ENCODE assay signal across 18 cellular contexts in the genomic region with DNA sequence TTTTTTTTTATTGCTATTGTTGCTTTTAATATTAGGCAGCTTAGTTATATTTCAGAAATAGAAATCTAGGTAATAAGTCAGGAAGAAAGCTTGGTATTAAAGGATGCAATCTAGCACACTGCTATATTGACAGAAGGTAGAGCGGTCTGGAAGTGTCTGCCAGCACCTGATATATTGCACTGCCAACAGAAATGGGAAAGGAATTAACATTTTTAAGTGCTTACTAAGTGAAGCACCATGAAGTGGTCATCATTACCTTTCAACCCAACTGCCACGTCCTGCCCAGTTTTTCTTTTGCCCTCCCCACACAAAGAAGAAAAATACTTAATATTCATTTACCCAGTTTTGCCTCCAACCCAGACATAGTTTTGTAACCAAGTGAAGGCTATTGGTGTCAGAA.
DNase-seq lines count a peak whose midpoint lies in the region; ATAC-seq and TF ChIP-seq lines count a peak whose summit lies in the region.
"Had no signal": no experiment of that assay in that cellular context is flagged by ENCODE, and none has a peak within 500 bp of the region (broad histone marks: within the 10 kb centered on the region; RNA-seq: fewer than 3 reads in every experiment).

No MANE protein-coding gene starts in this region.

- TF ChIP-seq POLR2A in upper lobe of left lung (IDR thresholded peaks at IDR 0.05) = no peak

- H3K4me1 ChIP-seq in RWPE2 (ENCODE audit: insufficient read depth, poor library complexity, severe bottlenecking) (peaks cover 13% of the 10 kb centered on the region), left lung (no peaks in the 10 kb centered on the region), upper lobe of left lung (peaks cover 0 to 5% (median 1%) of the 10 kb centered on the region in 4 donors)
- H3K4me1 ChIP-seq: spleen had no signal

- DNase-seq in DMS79 (lab: John Stamatoyannopoulos, UW) (peak; percentile 1), DMS79 treated with DMSO at 0.1 percent for 48 hours (lab: John Stamatoyannopoulos, UW) (no peak), NCI-H1092 treated with DMSO at 0.1 percent for 48 hours (lab: John Stamatoyannopoulos, UW) (peak; percentile 59), RWPE2 (ENCODE audit: low spot score) (no peak), left lung (no peak), upper lobe of left lung (no peak)
- no peak for DNase-seq in stimulated activated CD4-positive, alpha-beta T cell treated with anti-CD3 and anti-CD28 coated beads, Interleukin-12 subunit alpha, Interleukin-12 subunit beta, amount 100 ng/mL, for 4 hours
- DNase-seq: activated CD4-positive, alpha-beta memory T cell treated with anti-CD3 and anti-CD28 coated beads for 36 hours; activated T-cell treated with anti-CD3 and anti-CD28 coated beads, Interleukin-2, amount 50 U/mL, for 24 hours; C1 segment of cervical spinal cord; NCI-H2171; nephron progenitor cell; SIG-M5; spleen; WERI-Rb-1 had no signal

- H3K9me3 ChIP-seq in RWPE2 (ENCODE audit: severe bottlenecking) (no peaks in the 10 kb centered on the region), left lung (no peaks in the 10 kb centered on the region), upper lobe of left lung (no peaks in the 10 kb centered on the region)
- H3K9me3 ChIP-seq: gastroesophageal sphincter, spleen had no signal

- ATAC-seq in RWPE2 (ENCODE audit: low read depth) (0 out of 3 replicates have a peak, but pooled peaks have one; percentile 28), left lung (peak; percentile 64), HG02571 (IDR thresholded peaks at IDR 0.05; ENCODE audit: unreplicated experiment) (no peak), upper lobe of left lung (ENCODE audit: low FRiP score in 2 of 2) (no peak)
- ATAC-seq: gastroesophageal sphincter had no signal

- TF ChIP-seq EP300 in upper lobe of left lung (IDR thresholded peaks at IDR 0.05) = no peak

- intact Hi-C loops in left lung (cut with DNase I) = no loop called here

- no peaks in the 10 kb centered on the region for H3K36me3 ChIP-seq in RWPE2 (ENCODE audit: low read depth)
- H3K36me3 ChIP-seq in left lung = no peaks in the 10 kb centered on the region
- no peaks in the 10 kb centered on the region for H3K36me3 ChIP-seq in upper lobe of left lung
- H3K36me3 ChIP-seq: gastroesophageal sphincter, spleen, WERI-Rb-1 had no signal

- H3K27me3 ChIP-seq in RWPE2 (ENCODE audit: insufficient read depth, poor library complexity, severe bottlenecking) (no peaks in the 10 kb centered on the region), left lung (no peaks in the 10 kb centered on the region), upper lobe of left lung (no peaks in the 10 kb centered on the region)
- H3K27me3 ChIP-seq: gastroesophageal sphincter, spleen had no signal

- WGBS in upper lobe of left lung, 2 donors = 62 to 86% methylated on average over 2 of the region's 2 CpGs

- TF ChIP-seq CTCF in RWPE2 (IDR thresholded peaks at IDR 0.05; ENCODE audit: poor library complexity, severe bottlenecking) (no peak), left lung (IDR thresholded peaks at IDR 0.05) (no peak), upper lobe of left lung (IDR thresholded peaks at IDR 0.05) (no peak)

- H3K27ac ChIP-seq in RWPE2 (ENCODE audit: poor library complexity, severe bottlenecking) (no peak overlapping the region), left lung (no peak overlapping the region), upper lobe of left lung (peak overlapping the region in 1 of 4 donors; percentile 7)
- H3K27ac ChIP-seq: 22Rv1, gastroesophageal sphincter, spleen, WERI-Rb-1 had no signal

- H3K4me3 ChIP-seq in RWPE2 (ENCODE audit: severe bottlenecking) = no peak overlapping the region
- H3K4me3 ChIP-seq in left lung = no peak overlapping the region
- H3K4me3 ChIP-seq in upper lobe of left lung = no peak overlapping the region
- H3K4me3 ChIP-seq: spleen had no signal

Comparison
In these comparisons a context has a peak if more than half of its experiments do, and no peak if none do; other contexts are left out.
1. DNase-seq: peak in DMS79 (single experiment) and NCI-H1092 treated with DMSO at 0.1 percent for 48 hours (single experiment); none in DMS79 treated with DMSO at 0.1 percent for 48 hours (single experiment), RWPE2 (single experiment), left lung (0 of 2), stimulated activated CD4-positive, alpha-beta T cell treated with anti-CD3 and anti-CD28 coated beads, Interleukin-12 subunit alpha, Interleukin-12 subunit beta, amount 100 ng/mL, for 4 hours (single experiment) and upper lobe of left lung (0 of 2).
2. ATAC-seq: peak in RWPE2 (single experiment) and left lung (single experiment); none in HG02571 (single experiment) and upper lobe of left lung (0 of 2).